In the genomic region with DNA sequence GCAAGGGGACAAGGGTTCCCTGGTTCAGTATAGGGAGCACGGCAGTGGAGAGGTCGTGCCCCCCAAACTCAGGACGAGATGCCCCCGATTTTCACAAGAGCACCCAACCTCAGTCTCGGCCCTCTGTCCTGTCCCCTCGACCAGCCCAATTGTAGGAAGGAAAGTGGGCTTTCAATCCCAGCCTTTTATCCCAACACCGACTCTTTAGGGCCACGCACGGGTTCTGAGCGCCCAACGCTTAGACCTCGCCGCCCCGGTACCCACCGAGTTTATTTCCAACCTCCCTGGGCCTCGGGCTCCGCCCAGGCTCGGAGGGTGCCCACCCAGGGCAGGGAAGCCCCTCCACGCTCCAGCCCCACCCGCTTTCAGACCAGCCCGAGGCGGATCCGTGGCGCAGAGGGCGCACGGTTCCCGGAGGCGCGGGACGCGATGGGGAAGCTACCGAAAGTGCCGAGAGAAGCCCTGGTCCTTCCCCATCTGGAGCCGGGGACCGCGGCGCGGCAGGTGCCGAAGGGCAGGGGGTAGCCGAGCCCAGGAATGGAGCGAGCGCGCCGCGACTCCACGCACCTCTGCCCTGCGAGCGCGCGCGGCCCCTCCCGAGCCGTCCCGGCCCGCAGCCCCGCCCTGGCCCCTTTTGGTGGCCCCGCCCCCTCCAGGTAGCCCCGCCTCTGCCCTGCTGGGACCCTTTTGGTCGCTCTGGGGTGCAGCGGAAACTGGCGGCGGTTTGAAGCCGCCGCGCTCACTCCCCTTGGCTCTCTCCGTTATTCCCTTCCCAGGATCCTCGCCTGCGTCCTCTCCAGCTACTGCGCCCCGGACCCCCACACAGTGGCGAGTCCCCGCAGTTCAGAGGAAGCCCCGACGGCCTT, we compare ENCODE assay signal across 8 cellular contexts. TPM values are rescaled to one million over a fixed set of nuclear protein-coding genes. Genes with fewer than 3 reads are reported as not detected.
DNase-seq lines count a peak whose midpoint lies in the region; FAIRE-seq lines count a peak whose summit lies in the region.

No MANE protein-coding gene starts in this region.

- H3K4me3 Mint-ChIP-seq in activated T-helper 1 cell treated with anti-CD3 and anti-CD28 coated beads, Interleukin-12 subunit alpha, Interleukin-12 subunit beta, Interleukin-2, Interleukin-4 antibody, amounts not matched to agents 30 ng/mL and 10 ng/mL and 1 ng/mL, durations not matched to agents 14 hours and 24 hours and 36 hours, result peak overlapping the region; percentile 68

- H3K27me3 Mint-ChIP-seq in activated T-helper 1 cell treated with anti-CD3 and anti-CD28 coated beads, Interleukin-12 subunit alpha, Interleukin-12 subunit beta, Interleukin-2, Interleukin-4 antibody, amounts not matched to agents 30 ng/mL and 10 ng/mL and 1 ng/mL, durations not matched to agents 14 hours and 24 hours and 36 hours (ENCODE audit: insufficient read depth), result peaks cover 51% of the 10 kb centered on the region

- peak; percentile 59 for FAIRE-seq in GM19239 (lab: Jason Lieb, UNC)

- intact Hi-C loops in activated T-helper 1 cell treated with anti-CD3 and anti-CD28 coated beads, Interleukin-12 subunit alpha, Interleukin-12 subunit beta, Interleukin-2, Interleukin-4 antibody, amounts not matched to agents 30 ng/mL and 10 ng/mL and 1 ng/mL, durations not matched to agents 14 hours and 24 hours and 36 hours (cut with micrococcal nuclease), result loop anchor here (5.0 kb wide), 1 partner anchor 46 kb away; a partner anchor contains a TSS

- H3K36me3 Mint-ChIP-seq in activated T-helper 1 cell treated with anti-CD3 and anti-CD28 coated beads, Interleukin-12 subunit alpha, Interleukin-12 subunit beta, Interleukin-2, Interleukin-4 antibody, amounts not matched to agents 30 ng/mL and 10 ng/mL and 1 ng/mL, durations not matched to agents 14 hours and 24 hours and 36 hours (ENCODE audit: low read depth), result no peaks in the 10 kb centered on the region

- H3K9me3 ChIP-seq in iPS-18c (ENCODE audit: control insufficient read depth, insufficient read depth, low read length), result peaks cover 4% of the 10 kb centered on the region

- peak overlapping the region; percentile 58 for H3K4me3 ChIP-seq in iPS-18c (ENCODE audit: insufficient read depth, low read depth, low read length)

- H3K9me3 Mint-ChIP-seq in activated T-helper 1 cell treated with anti-CD3 and anti-CD28 coated beads, Interleukin-12 subunit alpha, Interleukin-12 subunit beta, Interleukin-2, Interleukin-4 antibody, amounts not matched to agents 30 ng/mL and 10 ng/mL and 1 ng/mL, durations not matched to agents 14 hours and 24 hours and 36 hours, result no peaks in the 10 kb centered on the region

- DNase-seq in GM19239 (ENCODE audit: insufficient read length, low spot score) (no peak), NAMALWA (ENCODE audit: low spot score) (peak; percentile 78), NCI-H1048 (lab: John Stamatoyannopoulos, UW) (no peak), NCI-H1092 treated with DMSO at 0.1 percent for 48 hours (lab: John Stamatoyannopoulos, UW) (no peak), globus pallidus (ENCODE audit: low spot score) (no peak)
- DNase-seq in activated T-helper 1 cell treated with anti-CD3 and anti-CD28 coated beads, Interleukin-12 subunit alpha, Interleukin-12 subunit beta, Interleukin-2, Interleukin-4 antibody, amounts not matched to agents 30 ng/mL and 10 ng/mL and 1 ng/mL, durations not matched to agents 14 hours and 24 hours and 36 hours (ENCODE audit: low spot score), result no peak
- peak; percentile 42 to 45 for DNase-seq in stimulated activated CD4-positive, alpha-beta T cell treated with anti-CD3 and anti-CD28 coated beads, Interleukin-4, amount 100 ng/mL, for 48 hours (ENCODE audit: low read depth in 2 of 2)

- H3K27ac Mint-ChIP-seq in activated T-helper 1 cell treated with anti-CD3 and anti-CD28 coated beads, Interleukin-12 subunit alpha, Interleukin-12 subunit beta, Interleukin-2, Interleukin-4 antibody, amounts not matched to agents 30 ng/mL and 10 ng/mL and 1 ng/mL, durations not matched to agents 14 hours and 24 hours and 36 hours, result no peak overlapping the region

- H3K4me1 Mint-ChIP-seq in activated T-helper 1 cell treated with anti-CD3 and anti-CD28 coated beads, Interleukin-12 subunit alpha, Interleukin-12 subunit beta, Interleukin-2, Interleukin-4 antibody, amounts not matched to agents 30 ng/mL and 10 ng/mL and 1 ng/mL, durations not matched to agents 14 hours and 24 hours and 36 hours (ENCODE audit: low read depth), result peaks cover 7% of the 10 kb centered on the region

RNA-seq across cellular contexts. Expression of a gene that starts 20.4 kb away (rescaled TPM):
- 0.08 and 0.12 TPM in 2 replicates for total RNA-seq in activated T-helper 1 cell treated with anti-CD3 and anti-CD28 coated beads, Interleukin-12 subunit alpha, Interleukin-12 subunit beta, Interleukin-2, Interleukin-4 antibody, amounts not matched to agents 30 ng/mL and 10 ng/mL and 1 ng/mL, durations not matched to agents 14 hours and 24 hours and 36 hours

RNA-seq across cellular contexts. Expression of a gene that starts 46.4 kb away (rescaled TPM):
- 21.0 and 24.6 TPM in 2 replicates for total RNA-seq in activated T-helper 1 cell treated with anti-CD3 and anti-CD28 coated beads, Interleukin-12 subunit alpha, Interleukin-12 subunit beta, Interleukin-2, Interleukin-4 antibody, amounts not matched to agents 30 ng/mL and 10 ng/mL and 1 ng/mL, durations not matched to agents 14 hours and 24 hours and 36 hours

RNA-seq across cellular contexts. Expression of a gene that starts 46.9 kb away (rescaled TPM):
- total RNA-seq in activated T-helper 1 cell treated with anti-CD3 and anti-CD28 coated beads, Interleukin-12 subunit alpha, Interleukin-12 subunit beta, Interleukin-2, Interleukin-4 antibody, amounts not matched to agents 30 ng/mL and 10 ng/mL and 1 ng/mL, durations not matched to agents 14 hours and 24 hours and 36 hours, result 73.0 and 74.6 TPM in 2 replicates

RNA-seq across cellular contexts. Expression of a gene that starts 59.0 kb away (rescaled TPM):
- 44.6 and 46.6 TPM in 2 replicates for total RNA-seq in activated T-helper 1 cell treated with anti-CD3 and anti-CD28 coated beads, Interleukin-12 subunit alpha, Interleukin-12 subunit beta, Interleukin-2, Interleukin-4 antibody, amounts not matched to agents 30 ng/mL and 10 ng/mL and 1 ng/mL, durations not matched to agents 14 hours and 24 hours and 36 hours

Comparison
In these comparisons a context has a peak if more than half of its experiments do, and no peak if none do; other contexts are left out.
1. DNase-seq: peak in NAMALWA (single experiment) and stimulated activated CD4-positive, alpha-beta T cell treated with anti-CD3 and anti-CD28 coated beads, Interleukin-4, amount 100 ng/mL, for 48 hours (2 of 2); none in GM19239 (single experiment), activated T-helper 1 cell treated with anti-CD3 and anti-CD28 coated beads, Interleukin-12 subunit alpha, Interleukin-12 subunit beta, Interleukin-2, Interleukin-4 antibody, amounts not matched to agents 30 ng/mL and 10 ng/mL and 1 ng/mL, durations not matched to agents 14 hours and 24 hours and 36 hours (single experiment), NCI-H1048 (single experiment), NCI-H1092 treated with DMSO at 0.1 percent for 48 hours (single experiment) and globus pallidus (single experiment).